ENCODE assay signal across 14 cellular contexts in the genomic region with DNA sequence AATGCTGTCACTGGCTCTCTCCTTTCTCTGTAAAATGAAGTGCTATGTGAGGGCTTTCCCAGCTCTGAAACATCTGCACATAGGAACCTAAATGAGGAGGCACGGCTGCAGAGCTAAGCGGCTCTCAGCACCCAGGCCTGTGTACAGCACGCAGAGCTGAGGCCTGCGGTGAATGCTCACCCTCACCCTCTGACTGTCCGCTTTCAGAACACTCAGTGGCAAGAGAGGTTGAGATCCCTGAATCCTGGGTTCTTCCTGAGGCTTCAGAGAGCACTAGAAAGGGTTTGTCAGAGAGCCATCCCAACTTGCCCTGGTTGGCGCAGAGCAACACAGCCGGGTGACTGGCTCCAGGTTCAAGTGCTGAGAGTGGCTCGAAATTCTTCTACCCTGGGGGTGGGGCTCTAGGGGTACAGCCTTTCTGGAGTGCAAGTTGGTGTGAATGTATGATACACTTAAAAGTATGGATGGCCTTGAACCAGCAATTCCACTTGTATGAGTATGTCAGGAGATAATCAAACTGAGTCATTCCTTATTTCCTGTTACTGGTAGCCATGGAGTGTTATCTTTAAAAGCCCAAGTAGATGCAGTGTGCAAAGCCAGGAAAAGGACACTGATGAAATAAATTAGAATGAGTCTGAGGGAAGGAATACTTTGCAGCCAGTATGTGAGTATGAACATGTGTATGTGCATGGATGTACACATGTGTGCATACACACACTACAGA. TPM values are rescaled to one million over a fixed set of nuclear protein-coding genes. Genes with fewer than 3 reads are reported as not detected.
DNase-seq lines count a peak whose midpoint lies in the region; ATAC-seq and TF ChIP-seq lines count a peak whose summit lies in the region.
"Had no signal": no experiment of that assay in that cellular context is flagged by ENCODE, and none has a peak within 500 bp of the region (broad histone marks: within the 10 kb centered on the region; RNA-seq: fewer than 3 reads in every experiment).

No MANE protein-coding gene starts in this region.

- H3K36me3 ChIP-seq in tibial artery (no peaks in the 10 kb centered on the region), endodermal cell (ENCODE audit: control insufficient read depth, insufficient read depth, low read length) (no peaks in the 10 kb centered on the region)

- H3K27me3 ChIP-seq in tibial artery (no peaks in the 10 kb centered on the region), endodermal cell (ENCODE audit: control insufficient read depth, insufficient read depth, low read length, poor library complexity, severe bottlenecking) (no peaks in the 10 kb centered on the region)

- no peaks in the 10 kb centered on the region for H3K36me3 Mint-ChIP-seq in endodermal cell (ENCODE audit: low read depth)

- H3K9ac ChIP-seq in endodermal cell (ENCODE audit: extremely low read depth, low read length, poor library complexity, severe bottlenecking): no peak overlapping the region

- H3K9me3 Mint-ChIP-seq in endodermal cell: peaks cover 26% of the 10 kb centered on the region
- H3K9me3 Mint-ChIP-seq: activated naive CD8-positive, alpha-beta T cell treated with anti-CD3 and anti-CD28 coated beads, Interleukin-2, amount 50 U/mL, for 24 hours had no signal

- DNase-seq in EH (ENCODE audit: low read depth) (peak; percentile 93), NCI-H460 (ENCODE audit: extremely low read depth, low read depth) (peak; percentile 21), choroid plexus epithelial cell (ENCODE audit: low read depth) (peak; percentile 82), non-pigmented ciliary epithelial cell (ENCODE audit: low read depth) (peak; percentile 74), tibial artery (no peak), endodermal cell (no peak)
- DNase-seq: activated naive CD8-positive, alpha-beta T cell treated with anti-CD3 and anti-CD28 coated beads, Interleukin-2, amount 50 U/mL, for 24 hours; MM.1S; mucosa of descending colon; NCI-H524 treated with DMSO at 0.1 percent for 48 hours; SIG-M5 had no signal

- no peaks in the 10 kb centered on the region for H3K4me1 Mint-ChIP-seq in endodermal cell
- H3K4me1 Mint-ChIP-seq: activated naive CD8-positive, alpha-beta T cell treated with anti-CD3 and anti-CD28 coated beads, Interleukin-2, amount 50 U/mL, for 24 hours had no signal

- H3K4me3 ChIP-seq in choroid plexus epithelial cell (ENCODE audit: low read depth, low read length) (no peak overlapping the region), tibial artery (no peak overlapping the region), endodermal cell (ENCODE audit: low read length) (no peak overlapping the region)
- H3K4me3 ChIP-seq: mucosa of descending colon had no signal

- ATAC-seq in HG02642 (IDR thresholded peaks at IDR 0.05; ENCODE audit: poor library complexity, unreplicated experiment) (no peak), GM18511 (IDR thresholded peaks at IDR 0.05; ENCODE audit: unreplicated experiment) (no peak)
- ATAC-seq: activated naive CD8-positive, alpha-beta T cell treated with anti-CD3 and anti-CD28 coated beads, Interleukin-2, amount 50 U/mL, for 24 hours; mucosa of descending colon had no signal

- no peak for TF ChIP-seq CTCF in choroid plexus epithelial cell (conservative IDR thresholded peaks at IDR 0.05; ENCODE audit: low read depth, low read length)
- no peak for TF ChIP-seq CTCF in tibial artery (IDR thresholded peaks at IDR 0.05)
- no peak for TF ChIP-seq CTCF in endodermal cell (conservative IDR thresholded peaks at IDR 0.05)

- intact Hi-C loops in tibial artery (cut with DNase I; ENCODE audit: low total_unique reads): no loop called here

- peaks cover 3% of the 10 kb centered on the region for H3K27me3 Mint-ChIP-seq in endodermal cell (ENCODE audit: insufficient read depth)

- 89 to 94% methylated on average over 7 to 8 of the region's 8 CpGs for WGBS in endodermal cell (ENCODE audit: insufficient coverage in 1 of 2, insufficient read length in 1 of 2), 2 experiments

- H3K9me3 ChIP-seq in tibial artery: peaks cover 0 to 19% (median 13%) of the 10 kb centered on the region in 3 donors
- peaks cover 7% of the 10 kb centered on the region for H3K9me3 ChIP-seq in endodermal cell (ENCODE audit: control insufficient read depth, low read length)
- H3K9me3 ChIP-seq: mucosa of descending colon had no signal

- no peak overlapping the region for H3K27ac Mint-ChIP-seq in endodermal cell
- H3K27ac Mint-ChIP-seq: activated naive CD8-positive, alpha-beta T cell treated with anti-CD3 and anti-CD28 coated beads, Interleukin-2, amount 50 U/mL, for 24 hours had no signal

- no peak overlapping the region for H3K4me3 Mint-ChIP-seq in endodermal cell
- H3K4me3 Mint-ChIP-seq: activated naive CD8-positive, alpha-beta T cell treated with anti-CD3 and anti-CD28 coated beads, Interleukin-2, amount 50 U/mL, for 24 hours had no signal

- no peak overlapping the region for H3K27ac ChIP-seq in tibial artery
- no peak overlapping the region for H3K27ac ChIP-seq in endodermal cell (ENCODE audit: low read depth, low read length)
- H3K27ac ChIP-seq: VCaP had no signal

- H3K4me1 ChIP-seq in tibial artery (no peaks in the 10 kb centered on the region), endodermal cell (ENCODE audit: control insufficient read depth, insufficient read depth, low read length) (no peaks in the 10 kb centered on the region)

RNA-seq across cellular contexts. Expression of gene CCDC201, which starts 1.7 kb away (rescaled TPM):
- not detected in 2 replicates for total RNA-seq in NCI-H460 (2014; rRNA removed; shearing (Covaris generic))
- polyA plus RNA-seq in NCI-H460 (2014; cell fraction: nucleus; rRNA removed): not detected in 2 replicates
- total RNA-seq in endodermal cell: not detected
- polyA plus RNA-seq in endodermal cell (2013, experiment 1 of 2): not detected
- polyA plus RNA-seq in endodermal cell (2013, experiment 2 of 2): not detected
- total RNA-seq: mucosa of descending colon had no signal

RNA-seq across cellular contexts. Expression of gene IGFBP1, which starts 13.7 kb away (rescaled TPM):
- 1.8 and 2.4 TPM in 2 replicates for total RNA-seq in NCI-H460 (2014; rRNA removed; shearing (Covaris generic))
- polyA plus RNA-seq in NCI-H460 (2014; cell fraction: nucleus; rRNA removed): not detected in 2 replicates
- not detected for total RNA-seq in endodermal cell
- not detected for polyA plus RNA-seq in endodermal cell (2013, experiment 1 of 2)
- polyA plus RNA-seq in endodermal cell (2013, experiment 2 of 2): not detected
- total RNA-seq: mucosa of descending colon had no signal

RNA-seq across cellular contexts. Expression of gene IGFBP3, which starts 46.5 kb away (rescaled TPM):
- total RNA-seq in NCI-H460 (2014; rRNA removed; shearing (Covaris generic)): 336 and 359 TPM in 2 replicates
- 156 and 273 TPM in 2 replicates for polyA plus RNA-seq in NCI-H460 (2014; cell fraction: nucleus; rRNA removed)
- 10 to 100 TPM in 1 of 2 donors, 1 to 10 TPM in 1; 7.4 to 20.3 TPM for total RNA-seq in endodermal cell
- polyA plus RNA-seq in endodermal cell (2013, experiment 1 of 2): 19.3 TPM
- polyA plus RNA-seq in endodermal cell (2013, experiment 2 of 2): 13.4 TPM

Comparison
In these comparisons a context has a peak if more than half of its experiments do, and no peak if none do; other contexts are left out.
1. DNase-seq: peak in EH (single experiment), NCI-H460 (single experiment), choroid plexus epithelial cell (single experiment) and non-pigmented ciliary epithelial cell (single experiment); none in tibial artery (0 of 2) and endodermal cell (single experiment).
2. RNA of gene IGFBP3, which starts 46.5 kb away (total RNA-seq): 336 to 359 TPM in NCI-H460; 7.4 to 20.3 TPM in endodermal cell; every median in the first group is over 10 times any median in the second.